Comparison of ENCODE assay signal across 23 cellular contexts in genomic region chr6:80259113-80259512, GRCh38.
"Had no signal": no experiment of that assay in that cellular context is flagged by ENCODE, and none has a peak within 500 bp of the region (broad histone marks: within the 10 kb centered on the region; RNA-seq: fewer than 3 reads in every experiment).

No MANE protein-coding gene starts in this region.

- FAIRE-seq: RCC 7860 had no signal

- H3K4me1 ChIP-seq: SJSA1 had no signal

- H3K9me3 ChIP-seq: MG63, SJSA1 had no signal

- H3K27ac ChIP-seq: SJSA1, SK-N-MC had no signal

- H3K36me3 ChIP-seq: MG63, SJSA1 had no signal

- DNase-seq: Karpas-422, KG1, MG63, NCI-H1092, NCI-H1105 treated with DMSO at 0.1 percent for 48 hours, NCI-H1417 treated with DMSO at 0.1 percent for 48 hours, NCI-H146, NCI-H187, NCI-H2029, NCI-H2081 treated with DMSO at 0.1 percent for 48 hours, NCI-H2171, NCI-H226, NCI-H446, NCI-H510A, NCI-H524 treated with DMSO at 0.1 percent for 48 hours, NCI-H69, NCI-H774, Right ventricle myocardium superior, RPMI8226, SIG-M5 had no signal

- H3K27me3 ChIP-seq: MG63, SJSA1 had no signal

- H3K4me3 ChIP-seq: MG63, SJSA1, SK-N-MC had no signal
